ENCODE assay signal across 8 cellular contexts in genomic region chr5:78361226-78361993, GRCh38. TPM values are rescaled to one million over a fixed set of nuclear protein-coding genes. Genes with fewer than 3 reads are reported as not detected.
DNase-seq lines count a peak whose midpoint lies in the region; ATAC-seq and TF ChIP-seq lines count a peak whose summit lies in the region.

No MANE protein-coding gene starts in this region.

- POLR2A ChIA-PET in CD4-positive, alpha-beta memory T cell (lab: Charles Lee; ENCODE audit: partially characterized antibody): interaction anchor here (0.9 to 5.5 kb wide), 7 partner anchors 10 to 1153 kb away, joined by 3 to 274 read pairs (median 5); partner anchors contain the start of genes AP3B1, HOMER1, JMY and WDR41

- TF ChIP-seq POLR2A in heart left ventricle (IDR thresholded peaks at IDR 0.05): no peak

- H3T11ph ChIP-seq in H9 (ENCODE audit: low read length): no peak overlapping the region

- H4K20me1 ChIP-seq in H9 (ENCODE audit: control insufficient read depth, insufficient read depth, insufficient read length): no peaks in the 10 kb centered on the region
- H4K20me1 ChIP-seq in osteoblast (ENCODE audit: insufficient read depth, low read length): peaks cover 9% of the 10 kb centered on the region

- H3K4me3 Mint-ChIP-seq in CD4-positive, alpha-beta memory T cell: peak overlapping the region; percentile 92 to 98 (median 95)
- H3K4me3 Mint-ChIP-seq in H9: peak overlapping the region; percentile 91 to 93
- peak overlapping the region; percentile 95 for H3K4me3 Mint-ChIP-seq in activated T-helper 2 cell treated with anti-CD3 and anti-CD28 coated beads, Interferon-gamma antibody, Interleukin-2, Interleukin-4, amounts not matched to agents 10 μg/mL and 5 μg/mL and 100 μg/mL, durations not matched to agents 14 hours and 24 hours and 36 hours (ENCODE audit: low read depth)

- WGBS in H9 (ENCODE audit: extremely low coverage, insufficient read length, low lambda C conversion rate): no CpG with 5 or more reads among the region's 15 CpGs
- 2 to 3% (median 2%) methylated on average over 15 of the region's 15 CpGs for WGBS in heart left ventricle, 4 donors

- intact Hi-C loops in CD4-positive, alpha-beta memory T cell (cut with micrococcal nuclease): loop anchor here (2.0 to 5.0 kb wide), 3 partner anchors 869 to 1331 kb away; partner anchors contain the start of genes AGGF1, HOMER1 and WDR41
- intact Hi-C loops in activated T-helper 2 cell treated with anti-CD3 and anti-CD28 coated beads, Interferon-gamma antibody, Interleukin-2, Interleukin-4, amounts not matched to agents 10 μg/mL and 5 μg/mL and 100 μg/mL, durations not matched to agents 14 hours and 24 hours and 36 hours (cut with micrococcal nuclease): no loop called here
- intact Hi-C loops in heart left ventricle (cut with DNase I): loop anchor here in 5 of 10 donors (2.0 to 10.0 kb wide), 4 partner anchors 39 to 283 kb away; partner anchors contain the start of genes AP3B1 (in 2 of the 5) and LHFPL2 (in 2 of the 5)

- 0 out of 2 replicates have a peak overlapping the region, but pooled peaks have one; percentile 87 for H3K14ac ChIP-seq in H9 (ENCODE audit: insufficient read depth, low read length)

- peak overlapping the region; percentile 91 for H3K27ac ChIP-seq in CD4-positive, alpha-beta memory T cell (ENCODE audit: low read depth, low read length)
- H3K27ac ChIP-seq in H9 (ENCODE audit: insufficient read length, low read depth, low read length) (no peak overlapping the region), heart left ventricle (peak overlapping the region; percentile 56 to 95 (median 92)), osteoblast (ENCODE audit: low read depth, low read length) (peak overlapping the region; percentile 86)

- H3K9me3 Mint-ChIP-seq in CD4-positive, alpha-beta memory T cell: no peaks in the 10 kb centered on the region
- H3K9me3 Mint-ChIP-seq in H9: no peaks in the 10 kb centered on the region
- no peaks in the 10 kb centered on the region for H3K9me3 Mint-ChIP-seq in activated T-helper 2 cell treated with anti-CD3 and anti-CD28 coated beads, Interferon-gamma antibody, Interleukin-2, Interleukin-4, amounts not matched to agents 10 μg/mL and 5 μg/mL and 100 μg/mL, durations not matched to agents 14 hours and 24 hours and 36 hours

- H3K18ac ChIP-seq in H9 (ENCODE audit: insufficient read length, low read depth, low read length): no peak overlapping the region

- H3K9me3 ChIP-seq in CD4-positive, alpha-beta memory T cell (ENCODE audit: control insufficient read depth in 1 of 2, low read length in 2 of 2): no peaks in the 10 kb centered on the region
- H3K9me3 ChIP-seq in H9 (ENCODE audit: control insufficient read depth, low read depth, low read length) (no peaks in the 10 kb centered on the region), heart left ventricle (no peaks in the 10 kb centered on the region), osteoblast (ENCODE audit: low read depth, low read length) (no peaks in the 10 kb centered on the region)

- H4K91ac ChIP-seq in H9 (ENCODE audit: insufficient read length, low read depth, low read length): no peak overlapping the region

- H2BK120ac ChIP-seq in H9 (ENCODE audit: low read depth, low read length, poor library complexity, severe bottlenecking): no peak overlapping the region

- no peak overlapping the region for H4K5ac ChIP-seq in H9 (ENCODE audit: insufficient read length, low read depth, low read length)

- H2BK5ac ChIP-seq in H9 (ENCODE audit: insufficient read length, low read length): no peak overlapping the region

- no peak overlapping the region for H3K4ac ChIP-seq in H9 (ENCODE audit: low read depth, low read length)

- DNase-seq in CD4-positive, alpha-beta memory T cell: no peak
- DNase-seq in H9 (no peak), NCI-H510A treated with DMSO at 0.1 percent for 48 hours (lab: John Stamatoyannopoulos, UW) (peak; percentile 34), heart left ventricle (peak in 4 of 5 donors; percentile 42 to 63 (median 56)), osteoblast (ENCODE audit: insufficient read length, low spot score, missing footprints) (peak; percentile 78), middle frontal gyrus (ENCODE audit: extremely low spot score, low spot score) (no peak)
- peak; percentile 15 for DNase-seq in activated T-helper 2 cell treated with anti-CD3 and anti-CD28 coated beads, Interferon-gamma antibody, Interleukin-2, Interleukin-4, amounts not matched to agents 10 μg/mL and 5 μg/mL and 100 μg/mL, durations not matched to agents 14 hours and 24 hours and 36 hours (ENCODE audit: low spot score)

- H3K36me3 Mint-ChIP-seq in CD4-positive, alpha-beta memory T cell: peaks cover 0 to 15% of the 10 kb centered on the region in 2 donors
- peaks cover 0 to 15% (median 3%) of the 10 kb centered on the region in 3 experiments; a peak in 5 of 7 replicates for H3K36me3 Mint-ChIP-seq in H9 (ENCODE audit: insufficient read depth in 1 of 3, low read depth in 3 of 3)
- H3K36me3 Mint-ChIP-seq in activated T-helper 2 cell treated with anti-CD3 and anti-CD28 coated beads, Interferon-gamma antibody, Interleukin-2, Interleukin-4, amounts not matched to agents 10 μg/mL and 5 μg/mL and 100 μg/mL, durations not matched to agents 14 hours and 24 hours and 36 hours (ENCODE audit: low read depth): peaks cover 20% of the 10 kb centered on the region

- no peaks in the 10 kb centered on the region for H3K27me3 ChIP-seq in CD4-positive, alpha-beta memory T cell (ENCODE audit: insufficient read depth, low read length)
- H3K27me3 ChIP-seq in H9 (ENCODE audit: insufficient read depth, low read length): no peaks in the 10 kb centered on the region
- no peaks in the 10 kb centered on the region for H3K27me3 ChIP-seq in heart left ventricle
- H3K27me3 ChIP-seq in osteoblast (ENCODE audit: insufficient read depth, low read length): no peaks in the 10 kb centered on the region

- H3K4me2 ChIP-seq in H9 (ENCODE audit: insufficient read depth, insufficient read length, low read length): peak overlapping the region; percentile 88
- H3K4me2 ChIP-seq in osteoblast (ENCODE audit: insufficient read depth, low read length): peak overlapping the region; percentile 99

- H3K4me3 ChIP-seq in CD4-positive, alpha-beta memory T cell (ENCODE audit: low read length in 2 of 2): peak overlapping the region; percentile 55 to 97
- H3K4me3 ChIP-seq in heart left ventricle (peak overlapping the region; percentile 76 to 97 (median 89)), osteoblast (ENCODE audit: insufficient read depth, low read length) (peak overlapping the region; percentile 100)

- H2BK12ac ChIP-seq in H9 (ENCODE audit: insufficient read length, low read depth, low read length): no peak overlapping the region

- no peak overlapping the region for H4K8ac ChIP-seq in H9 (replicated peaks; ENCODE audit: insufficient read length, low read depth, low read length)

- peaks cover 3% of the 10 kb centered on the region for H3K79me1 ChIP-seq in H9 (ENCODE audit: insufficient read depth, low read depth, low read length, poor library complexity, severe bottlenecking)

- CTCF ChIA-PET in CD4-positive, alpha-beta memory T cell (lab: Charles Lee; ENCODE audit: partially characterized antibody): interaction anchor here (1.1 to 5.4 kb wide), 4 partner anchors 40 to 74 kb away, joined by 3 to 99 read pairs (median 4); partner anchors contain the start of gene AP3B1

- no peak overlapping the region for H2BK15ac ChIP-seq in H9 (ENCODE audit: low read depth, low read length)

- peaks cover 38% of the 10 kb centered on the region for H3K4me1 ChIP-seq in CD4-positive, alpha-beta memory T cell (ENCODE audit: insufficient read depth, low read length)
- H3K4me1 ChIP-seq in H9 (ENCODE audit: insufficient read depth, low read length) (no peaks in the 10 kb centered on the region), heart left ventricle (peaks cover 0 to 29% (median 24%) of the 10 kb centered on the region in 12 donors), osteoblast (ENCODE audit: insufficient read depth, low read length) (peaks cover 8% of the 10 kb centered on the region)

- peak overlapping the region; percentile 64 for H3K9ac ChIP-seq in H9 (ENCODE audit: extremely low read depth, insufficient read length, low read length)

- peaks cover 30 to 70% (median 49%) of the 10 kb centered on the region in 4 donors for H3K4me1 Mint-ChIP-seq in CD4-positive, alpha-beta memory T cell
- H3K4me1 Mint-ChIP-seq in H9: peaks cover 18 to 25% of the 10 kb centered on the region in 2 experiments
- H3K4me1 Mint-ChIP-seq in activated T-helper 2 cell treated with anti-CD3 and anti-CD28 coated beads, Interferon-gamma antibody, Interleukin-2, Interleukin-4, amounts not matched to agents 10 μg/mL and 5 μg/mL and 100 μg/mL, durations not matched to agents 14 hours and 24 hours and 36 hours (ENCODE audit: low read depth): peaks cover 29% of the 10 kb centered on the region

- H2AK5ac ChIP-seq in H9 (ENCODE audit: insufficient read length, low read length): no peak overlapping the region

- no peak overlapping the region for H2BK20ac ChIP-seq in H9 (ENCODE audit: low read depth, low read length, poor library complexity, severe bottlenecking)

- H2AFZ ChIP-seq in H9 (ENCODE audit: low read length) (peak overlapping the region; percentile 45), osteoblast (ENCODE audit: low read length) (peak overlapping the region; percentile 87)

- H3K36me3 ChIP-seq in CD4-positive, alpha-beta memory T cell (ENCODE audit: insufficient read depth, low read length): no peaks in the 10 kb centered on the region
- peaks cover 0 to 9% (median 0%) of the 10 kb centered on the region in 9 donors for H3K36me3 ChIP-seq in heart left ventricle
- peaks cover 3% of the 10 kb centered on the region for H3K36me3 ChIP-seq in osteoblast (ENCODE audit: insufficient read depth, low read length)

- H3K23me2 ChIP-seq in H9 (ENCODE audit: insufficient read length, low read depth, low read length, poor library complexity, severe bottlenecking): peaks cover 9% of the 10 kb centered on the region

- H3K79me2 ChIP-seq in H9 (ENCODE audit: insufficient read depth, low read length): peaks cover 7% of the 10 kb centered on the region; the same call in 1 of the 2 replicates
- H3K79me2 ChIP-seq in osteoblast (ENCODE audit: insufficient read depth, low read length): peaks cover 63% of the 10 kb centered on the region

- H3K27ac Mint-ChIP-seq in CD4-positive, alpha-beta memory T cell: peak overlapping the region; percentile 85 to 98 (median 88)
- H3K27ac Mint-ChIP-seq in H9: peak overlapping the region in 2 of 3 experiments; percentile 38 to 71; a peak in 4 of 7 replicates
- H3K27ac Mint-ChIP-seq in activated T-helper 2 cell treated with anti-CD3 and anti-CD28 coated beads, Interferon-gamma antibody, Interleukin-2, Interleukin-4, amounts not matched to agents 10 μg/mL and 5 μg/mL and 100 μg/mL, durations not matched to agents 14 hours and 24 hours and 36 hours: peak overlapping the region; percentile 86

- no peaks in the 10 kb centered on the region for H3K27me3 Mint-ChIP-seq in CD4-positive, alpha-beta memory T cell
- peaks cover 3% of the 10 kb centered on the region; the same call in 1 of the 2 replicates for H3K27me3 Mint-ChIP-seq in H9 (ENCODE audit: low read depth)
- no peaks in the 10 kb centered on the region for H3K27me3 Mint-ChIP-seq in activated T-helper 2 cell treated with anti-CD3 and anti-CD28 coated beads, Interferon-gamma antibody, Interleukin-2, Interleukin-4, amounts not matched to agents 10 μg/mL and 5 μg/mL and 100 μg/mL, durations not matched to agents 14 hours and 24 hours and 36 hours (ENCODE audit: low read depth)

- no peak overlapping the region for H3K56ac ChIP-seq in H9 (ENCODE audit: insufficient read length, low read depth, low read length)

- TF ChIP-seq CTCF in H9 (conservative IDR thresholded peaks at IDR 0.05) (no peak; the same call in 2 of the 3 replicates), heart left ventricle (IDR thresholded peaks at IDR 0.05) (peak in 4 of 12 donors; percentile 15 to 39 (median 28)), osteoblast (IDR thresholded peaks at IDR 0.05; ENCODE audit: extremely low read depth, low read depth, low read length) (peak; percentile 36)

- no peak overlapping the region for H3K23ac ChIP-seq in H9 (ENCODE audit: insufficient read length, low read depth, low read length)

- ATAC-seq in heart left ventricle (peak in 3 of 4 donors; percentile 28 to 66 (median 35)), GM18511 (IDR thresholded peaks at IDR 0.05; ENCODE audit: unreplicated experiment) (no peak)

RNA-seq across cellular contexts. Expression of gene SCAMP1, which starts 1.0 kb away (rescaled TPM):
- total RNA-seq in CD4-positive, alpha-beta memory T cell: 10 to 100 TPM; 28.9 to 29.7 TPM
- polyA plus RNA-seq in CD4-positive, alpha-beta memory T cell: 10 to 100 TPM; 33.8 to 38.3 TPM
- total RNA-seq in H9 (2021) (33.2 and 36.0 TPM in 2 replicates), heart left ventricle (10 to 100 TPM; 18.9 to 40.6 (median 37.6) TPM), osteoblast (70.2 and 71.9 TPM in 2 replicates)
- 17.1 and 17.7 TPM in 2 replicates for total RNA-seq in activated T-helper 2 cell treated with anti-CD3 and anti-CD28 coated beads, Interferon-gamma antibody, Interleukin-2, Interleukin-4, amounts not matched to agents 10 μg/mL and 5 μg/mL and 100 μg/mL, durations not matched to agents 14 hours and 24 hours and 36 hours
- polyA plus RNA-seq in heart left ventricle: 10 to 100 TPM in 1 of 2 donors, 1 to 10 TPM in 1; 6.9 to 17.7 TPM

Comparison
In these comparisons a context has a peak if more than half of its experiments do, and no peak if none do; other contexts are left out.
1. DNase-seq: peak in NCI-H510A treated with DMSO at 0.1 percent for 48 hours (single experiment), activated T-helper 2 cell treated with anti-CD3 and anti-CD28 coated beads, Interferon-gamma antibody, Interleukin-2, Interleukin-4, amounts not matched to agents 10 μg/mL and 5 μg/mL and 100 μg/mL, durations not matched to agents 14 hours and 24 hours and 36 hours (single experiment), heart left ventricle (4 of 5) and osteoblast (single experiment); none in CD4-positive, alpha-beta memory T cell (0 of 5), H9 (single experiment) and middle frontal gyrus (single experiment).
2. Peak in every context shown above with its lines, with median percentiles within 50 percentile points of each other: H3K4me3 ChIP-seq, H3K27ac Mint-ChIP-seq and H3K4me3 Mint-ChIP-seq.